Comparison of ENCODE assay signal across 8 cellular contexts in the genomic region with DNA sequence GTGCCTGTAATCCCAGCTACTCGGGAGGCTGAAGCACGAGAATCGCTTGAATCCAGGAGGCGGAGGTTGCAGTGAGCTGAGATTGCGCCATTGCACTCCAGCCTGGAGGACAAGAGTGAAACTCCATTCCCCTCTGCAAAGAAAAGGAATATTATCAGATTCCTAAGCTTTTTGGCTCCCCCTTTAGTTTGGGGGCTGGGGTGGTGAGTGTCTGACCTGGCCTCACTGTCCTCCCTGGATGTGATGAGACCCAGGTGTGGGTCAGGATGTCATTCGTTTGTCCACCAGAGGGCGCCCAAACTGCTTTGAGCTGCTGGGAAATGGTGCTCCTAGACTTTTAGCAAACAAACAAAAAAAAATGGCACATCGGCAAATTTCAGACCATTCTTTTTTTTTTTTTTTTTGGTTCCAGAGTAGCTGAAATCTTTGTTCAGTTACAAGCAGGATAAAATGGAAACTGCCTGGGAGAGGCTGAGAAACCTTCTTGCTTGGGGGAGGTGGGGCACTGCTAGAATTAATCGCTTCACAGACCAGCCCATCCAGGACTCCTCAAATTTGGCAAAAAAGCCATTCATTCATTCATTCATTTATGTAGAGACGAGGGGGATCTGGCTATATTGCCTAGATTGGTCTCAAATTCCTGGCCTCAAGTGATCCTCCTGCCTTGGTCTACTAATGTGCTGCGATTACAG. TPM values are rescaled to one million over a fixed set of nuclear protein-coding genes. Genes with fewer than 3 reads are reported as not detected.
DNase-seq lines count a peak whose midpoint lies in the region; ATAC-seq and TF ChIP-seq lines count a peak whose summit lies in the region.

No MANE protein-coding gene starts in this region.

- H3K79me2 ChIP-seq in mesendoderm (ENCODE audit: control insufficient read depth, insufficient read depth, low read length), result no peaks in the 10 kb centered on the region

- peaks cover 2% of the 10 kb centered on the region for H3K4me1 Mint-ChIP-seq in activated CD8-positive, alpha-beta T cell treated with anti-CD3 and anti-CD28 coated beads for 36 hours (ENCODE audit: low read depth)

- POLR2A ChIA-PET in activated CD8-positive, alpha-beta T cell treated with anti-CD3 and anti-CD28 coated beads for 36 hours (lab: Charles Lee), result interaction anchor here (0.6 to 1.3 kb wide), 5 partner anchors 10 to 73 kb away, joined by 3 to 5 read pairs (median 3); no protein-coding TSS in a partner anchor

- ATAC-seq in activated CD8-positive, alpha-beta T cell treated with anti-CD3 and anti-CD28 coated beads for 36 hours, result peak; percentile 63

- no peak overlapping the region for H3K27ac Mint-ChIP-seq in activated CD8-positive, alpha-beta T cell treated with anti-CD3 and anti-CD28 coated beads for 36 hours

- H3K79me1 ChIP-seq in mesendoderm (ENCODE audit: low read length), result peaks cover 7% of the 10 kb centered on the region

- H4K8ac ChIP-seq in mesendoderm (ENCODE audit: low read depth, low read length), result no peak overlapping the region

- H3K36me3 Mint-ChIP-seq in activated CD8-positive, alpha-beta T cell treated with anti-CD3 and anti-CD28 coated beads for 36 hours (ENCODE audit: low read depth), result peaks cover 48% of the 10 kb centered on the region

- no peak overlapping the region for H2BK5ac ChIP-seq in mesendoderm (ENCODE audit: low read length)

- H3K4me3 Mint-ChIP-seq in activated CD8-positive, alpha-beta T cell treated with anti-CD3 and anti-CD28 coated beads for 36 hours, result no peak overlapping the region

- peaks cover 37% of the 10 kb centered on the region for H3K36me3 ChIP-seq in mesendoderm (ENCODE audit: control insufficient read depth, insufficient read depth, low read length)

- H3K9ac ChIP-seq in mesendoderm (ENCODE audit: low read length), result no peak overlapping the region

- no peak overlapping the region for H3K27ac ChIP-seq in mesendoderm (ENCODE audit: low read depth, low read length)

- no peak overlapping the region for H3K23ac ChIP-seq in mesendoderm (ENCODE audit: low read length)

- H3K4me1 ChIP-seq in mesendoderm (ENCODE audit: control insufficient read depth, low read depth, low read length), result no peaks in the 10 kb centered on the region

- no peaks in the 10 kb centered on the region for H3K27me3 ChIP-seq in mesendoderm (ENCODE audit: insufficient read depth, low read length, poor library complexity)

- no peak overlapping the region for H2AK5ac ChIP-seq in mesendoderm (ENCODE audit: low read length)

- no CpG with 5 or more reads among the region's 11 CpGs for WGBS in mesendoderm (ENCODE audit: extremely low coverage, insufficient coverage, low lambda C conversion rate)

- no peak overlapping the region for H3K56ac ChIP-seq in mesendoderm (ENCODE audit: low read length)

- H2BK120ac ChIP-seq in mesendoderm (ENCODE audit: low read depth, low read length), result no peak overlapping the region

- H3K27me3 Mint-ChIP-seq in activated CD8-positive, alpha-beta T cell treated with anti-CD3 and anti-CD28 coated beads for 36 hours, result no peaks in the 10 kb centered on the region

- no peak overlapping the region for H3K4me2 ChIP-seq in mesendoderm (ENCODE audit: low read length)

- no peaks in the 10 kb centered on the region for H3K9me3 Mint-ChIP-seq in activated CD8-positive, alpha-beta T cell treated with anti-CD3 and anti-CD28 coated beads for 36 hours

- intact Hi-C loops in activated CD8-positive, alpha-beta T cell treated with anti-CD3 and anti-CD28 coated beads for 36 hours (cut with micrococcal nuclease), result no loop called here

- CTCF ChIA-PET in activated CD8-positive, alpha-beta T cell treated with anti-CD3 and anti-CD28 coated beads for 36 hours (lab: Charles Lee), result interaction anchor here (0.6 to 2.0 kb wide), 42 partner anchors 9 to 241 kb away, joined by 3 to 14 read pairs (median 4); a partner anchor contains a TSS

- no peak overlapping the region for H3K4me3 ChIP-seq in mesendoderm (ENCODE audit: low read length)

- DNase-seq in ACHN, result peak; percentile 69
- peak; percentile 80 for DNase-seq in GM13976 (ENCODE audit: low spot score)
- DNase-seq in NCI-H446 (lab: John Stamatoyannopoulos, UW), result peak; percentile 57 to 73
- DNase-seq in activated CD8-positive, alpha-beta T cell treated with anti-CD3 and anti-CD28 coated beads for 36 hours, result peak; percentile 86
- peak; percentile 72 for DNase-seq in effector CD4-positive, alpha-beta T cell
- peak; percentile 90 for DNase-seq in mesendoderm
- peak; percentile 63 to 67 for DNase-seq in stimulated activated CD8-positive, alpha-beta memory T cell treated with anti-CD3 and anti-CD28 coated beads, Interleukin-2, amount 100 ng/mL, for 48 hours (ENCODE audit: low read depth in 2 of 2)
- no peak for DNase-seq in T1000 (lab: John Stamatoyannopoulos, UW)

- no peak overlapping the region for H4K5ac ChIP-seq in mesendoderm (ENCODE audit: low read length)

- in situ Hi-C loops in ACHN (cut with HindIII; ENCODE audit: low pct_ligation_motif_present, low pct_unique_long_range_greater_than_20kb, low sequenced_read_pairs), result no loop called here
- in situ Hi-C loops in GM13976 (cut with MboI; ENCODE audit: low sequenced_read_pairs, unreplicated experiment), result loop anchor here (10.0 kb wide), 1 partner anchor 91 kb away; no protein-coding TSS in a partner anchor

- H3K18ac ChIP-seq in mesendoderm (ENCODE audit: low read length), result no peak overlapping the region

- TF ChIP-seq CTCF in GM13976 (IDR thresholded peaks at IDR 0.05; ENCODE audit: borderline replicate concordance, control extremely low read depth, extremely low read depth, insufficient read depth, missing control alignments), result peak; percentile 83
- peak; percentile 87 for TF ChIP-seq CTCF in activated CD8-positive, alpha-beta T cell treated with anti-CD3 and anti-CD28 coated beads for 36 hours (IDR thresholded peaks at IDR 0.05)

- no peak overlapping the region for H3K4ac ChIP-seq in mesendoderm (ENCODE audit: low read depth, low read length)

- H2BK15ac ChIP-seq in mesendoderm (replicated peaks; ENCODE audit: low read depth), result no peak overlapping the region

RNA-seq across cellular contexts. Expression of a gene that starts 29.4 kb away (rescaled TPM):
- total RNA-seq in activated CD8-positive, alpha-beta T cell treated with anti-CD3 and anti-CD28 coated beads for 36 hours, result 10 to 100 TPM; 60.5 to 70.9 TPM
- polyA plus RNA-seq in mesendoderm (2013, experiment 1 of 2), result 14.8 TPM
- polyA plus RNA-seq in mesendoderm (2013, experiment 2 of 2), result 14.2 TPM

RNA-seq across cellular contexts. Expression of a gene that starts 36.9 kb away (rescaled TPM):
- total RNA-seq in activated CD8-positive, alpha-beta T cell treated with anti-CD3 and anti-CD28 coated beads for 36 hours, result 10 to 100 TPM; 54.7 to 56.5 TPM
- 65.4 TPM for polyA plus RNA-seq in mesendoderm (2013, experiment 1 of 2)
- polyA plus RNA-seq in mesendoderm (2013, experiment 2 of 2), result 68.0 TPM
